26 cellular contexts compared by ENCODE assay signal in genomic region chr9:87732756-87733155, GRCh38.
"Had no signal": no experiment of that assay in that cellular context is flagged by ENCODE, and none has a peak within 500 bp of the region (broad histone marks: within the 10 kb centered on the region; RNA-seq: fewer than 3 reads in every experiment).

No MANE protein-coding gene starts in this region.

- H3K9me3 ChIP-seq: heart right ventricle, left lung, neutrophil, prostate gland, right atrium auricular region, sigmoid colon, spleen, testis, tibial artery had no signal

- H3K27me3 ChIP-seq: left lung, right atrium auricular region, sigmoid colon, testis, tibial artery had no signal

- H3K79me2 ChIP-seq: parathyroid adenoma had no signal

- H3K36me3 ChIP-seq: neutrophil, prostate gland had no signal

- H3K27ac ChIP-seq: coronary artery, heart right ventricle, left lung, neutrophil, parathyroid adenoma, prostate gland, right atrium auricular region, sigmoid colon, skin epidermis, spleen, testis, tibial artery had no signal

- DNase-seq: effector memory CD8-positive, alpha-beta T cell; foreskin melanocyte; glutamatergic neuron; heart right ventricle; hippocampal formation; left cardiac atrium; left lung; mammary epithelial cell; naive B cell; sigmoid colon; spleen; stimulated activated CD4-positive, alpha-beta T cell treated with anti-CD3 and anti-CD28 coated beads, Interleukin-4, amount 100 ng/mL, for 4 hours; stimulated activated naive CD8-positive, alpha-beta T cell treated with anti-CD3 and anti-CD28 coated beads, Interleukin-15, Interleukin-2, amounts not matched to agents 100 U/mL and 50 U/mL, for 24 hours; substantia nigra; testis; tibial artery had no signal

- FAIRE-seq: endometrium, islet of Langerhans had no signal

- ATAC-seq: effector memory CD8-positive, alpha-beta T cell; heart right ventricle; left lung; natural killer cell treated with Interleukin-12 subunit alpha and Interleukin-12 subunit beta and Interleukin-15 and Interleukin-18, amount 100 ng/mL, for 72 hours; stimulated activated memory B cell treated with anti-CD40 and anti-IgM and Interleukin-4, amounts not matched to agents 10 μg/mL and 1 μg/mL and 100 μg/mL, for 72 hours; stimulated activated naive CD8-positive, alpha-beta T cell treated with anti-CD3 and anti-CD28 coated beads, Interleukin-15, Interleukin-2, amounts not matched to agents 100 U/mL and 50 U/mL, for 24 hours had no signal

- H3K9ac ChIP-seq: parathyroid adenoma had no signal

- H3K4me3 ChIP-seq: coronary artery, heart right ventricle, left lung, prostate gland, right atrium auricular region, sigmoid colon, skin epidermis, spleen, testis, tibial artery had no signal

- H2AFZ ChIP-seq: parathyroid adenoma had no signal

- H3K4me1 ChIP-seq: parathyroid adenoma, prostate gland, testis had no signal
